11 cellular contexts compared by ENCODE assay signal in genomic region chr22:49999063-49999900, GRCh38. TPM values are rescaled to one million over a fixed set of nuclear protein-coding genes. Genes with fewer than 3 reads are reported as not detected.
DNase-seq lines count a peak whose midpoint lies in the region; ATAC-seq, FAIRE-seq and TF ChIP-seq lines count a peak whose summit lies in the region.
"Had no signal": no experiment of that assay in that cellular context is flagged by ENCODE, and none has a peak within 500 bp of the region (broad histone marks: within the 10 kb centered on the region; RNA-seq: fewer than 3 reads in every experiment).

No MANE protein-coding gene starts in this region.

- H3K27me3 Mint-ChIP-seq in activated CD4-positive, alpha-beta memory T cell treated with anti-CD3 and anti-CD28 coated beads for 36 hours: peaks cover 12% of the 10 kb centered on the region
- peaks cover 4 to 9% of the 10 kb centered on the region in 2 donors for H3K27me3 Mint-ChIP-seq in CD8-positive, alpha-beta memory T cell
- peaks cover 4% of the 10 kb centered on the region for H3K27me3 Mint-ChIP-seq in activated T-helper 1 cell treated with anti-CD3 and anti-CD28 coated beads, Interleukin-12 subunit alpha, Interleukin-12 subunit beta, Interleukin-2, Interleukin-4 antibody, amounts not matched to agents 30 ng/mL and 10 ng/mL and 1 ng/mL, durations not matched to agents 14 hours and 24 hours and 36 hours (ENCODE audit: insufficient read depth)

- ATAC-seq in pancreas (peak; percentile 25 to 69 (median 60)), HG02938 (IDR thresholded peaks at IDR 0.05; ENCODE audit: unreplicated experiment) (no peak), GM18868 (IDR thresholded peaks at IDR 0.05; ENCODE audit: unreplicated experiment) (no peak)

- H3K36me3 Mint-ChIP-seq in activated CD4-positive, alpha-beta memory T cell treated with anti-CD3 and anti-CD28 coated beads for 36 hours: no peaks in the 10 kb centered on the region
- H3K36me3 Mint-ChIP-seq in CD8-positive, alpha-beta memory T cell: no peaks in the 10 kb centered on the region
- no peaks in the 10 kb centered on the region for H3K36me3 Mint-ChIP-seq in activated T-helper 1 cell treated with anti-CD3 and anti-CD28 coated beads, Interleukin-12 subunit alpha, Interleukin-12 subunit beta, Interleukin-2, Interleukin-4 antibody, amounts not matched to agents 30 ng/mL and 10 ng/mL and 1 ng/mL, durations not matched to agents 14 hours and 24 hours and 36 hours (ENCODE audit: low read depth)

- H3K27me3 ChIP-seq in cardiac muscle cell (peaks cover 25% of the 10 kb centered on the region), pancreas (no peaks in the 10 kb centered on the region)
- H3K27me3 ChIP-seq in CD8-positive, alpha-beta memory T cell (ENCODE audit: insufficient read depth, low read length, poor library complexity, severe bottlenecking): no peaks in the 10 kb centered on the region

- H3K9me3 Mint-ChIP-seq in activated CD4-positive, alpha-beta memory T cell treated with anti-CD3 and anti-CD28 coated beads for 36 hours: no peaks in the 10 kb centered on the region
- no peaks in the 10 kb centered on the region for H3K9me3 Mint-ChIP-seq in CD8-positive, alpha-beta memory T cell
- H3K9me3 Mint-ChIP-seq in activated T-helper 1 cell treated with anti-CD3 and anti-CD28 coated beads, Interleukin-12 subunit alpha, Interleukin-12 subunit beta, Interleukin-2, Interleukin-4 antibody, amounts not matched to agents 30 ng/mL and 10 ng/mL and 1 ng/mL, durations not matched to agents 14 hours and 24 hours and 36 hours: no peaks in the 10 kb centered on the region

- POLR2A ChIA-PET in activated CD4-positive, alpha-beta memory T cell treated with anti-CD3 and anti-CD28 coated beads for 36 hours (lab: Charles Lee): no interaction called here
- POLR2A ChIA-PET in CD8-positive, alpha-beta memory T cell (lab: Charles Lee): no interaction called here

- no peak overlapping the region for H3K27ac ChIP-seq in cardiac muscle cell
- H3K27ac ChIP-seq in pancreas: no peak overlapping the region
- H3K27ac ChIP-seq in CD8-positive, alpha-beta memory T cell (ENCODE audit: low read depth, low read length): no peak overlapping the region

- H3K36me3 ChIP-seq in cardiac muscle cell (no peaks in the 10 kb centered on the region), pancreas (no peaks in the 10 kb centered on the region)
- no peaks in the 10 kb centered on the region for H3K36me3 ChIP-seq in CD8-positive, alpha-beta memory T cell (ENCODE audit: insufficient read depth, low read length)

- no peaks in the 10 kb centered on the region for H3K4me1 ChIP-seq in cardiac muscle cell (ENCODE audit: low read depth)
- no peaks in the 10 kb centered on the region for H3K4me1 ChIP-seq in pancreas
- no peaks in the 10 kb centered on the region for H3K4me1 ChIP-seq in CD8-positive, alpha-beta memory T cell (ENCODE audit: insufficient read depth, low read length)

- peaks cover 8% of the 10 kb centered on the region for H3K4me1 Mint-ChIP-seq in activated CD4-positive, alpha-beta memory T cell treated with anti-CD3 and anti-CD28 coated beads for 36 hours (ENCODE audit: low read depth)
- peaks cover 5 to 9% (median 7%) of the 10 kb centered on the region in 3 donors for H3K4me1 Mint-ChIP-seq in CD8-positive, alpha-beta memory T cell
- H3K4me1 Mint-ChIP-seq in activated T-helper 1 cell treated with anti-CD3 and anti-CD28 coated beads, Interleukin-12 subunit alpha, Interleukin-12 subunit beta, Interleukin-2, Interleukin-4 antibody, amounts not matched to agents 30 ng/mL and 10 ng/mL and 1 ng/mL, durations not matched to agents 14 hours and 24 hours and 36 hours (ENCODE audit: low read depth): peaks cover 9% of the 10 kb centered on the region

- H3K9me3 ChIP-seq in cardiac muscle cell (ENCODE audit: low read depth): no peaks in the 10 kb centered on the region
- H3K9me3 ChIP-seq in pancreas: no peaks in the 10 kb centered on the region
- no peaks in the 10 kb centered on the region for H3K9me3 ChIP-seq in CD8-positive, alpha-beta memory T cell (ENCODE audit: low read length)

- H3K4me3 ChIP-seq in cardiac muscle cell (peak overlapping the region; percentile 34), pancreas (peak overlapping the region in 1 of 4 donors; percentile 36)
- H3K4me3 ChIP-seq in CD8-positive, alpha-beta memory T cell (ENCODE audit: low read length): no peak overlapping the region

- TF ChIP-seq CTCF in cardiac muscle cell (IDR thresholded peaks at IDR 0.05; ENCODE audit: low read depth, low read length): no peak
- TF ChIP-seq CTCF in pancreas (IDR thresholded peaks at IDR 0.05): no peak

- no peak for FAIRE-seq in GM12891 (lab: Jason Lieb, UNC)
- no peak for FAIRE-seq in pancreas (lab: Jason Lieb, UNC)

- CTCF ChIA-PET in activated CD4-positive, alpha-beta memory T cell treated with anti-CD3 and anti-CD28 coated beads for 36 hours (lab: Charles Lee): no interaction called here
- CTCF ChIA-PET in CD8-positive, alpha-beta memory T cell (lab: Charles Lee): no interaction called here

- intact Hi-C loops in activated CD4-positive, alpha-beta memory T cell treated with anti-CD3 and anti-CD28 coated beads for 36 hours (cut with micrococcal nuclease): no loop called here
- intact Hi-C loops in pancreas (cut with DNase I): no loop called here
- intact Hi-C loops in activated T-helper 1 cell treated with anti-CD3 and anti-CD28 coated beads, Interleukin-12 subunit alpha, Interleukin-12 subunit beta, Interleukin-2, Interleukin-4 antibody, amounts not matched to agents 30 ng/mL and 10 ng/mL and 1 ng/mL, durations not matched to agents 14 hours and 24 hours and 36 hours (cut with micrococcal nuclease): no loop called here

- H3K4me3 Mint-ChIP-seq in activated CD4-positive, alpha-beta memory T cell treated with anti-CD3 and anti-CD28 coated beads for 36 hours: no peak overlapping the region
- no peak overlapping the region for H3K4me3 Mint-ChIP-seq in CD8-positive, alpha-beta memory T cell
- H3K4me3 Mint-ChIP-seq in activated T-helper 1 cell treated with anti-CD3 and anti-CD28 coated beads, Interleukin-12 subunit alpha, Interleukin-12 subunit beta, Interleukin-2, Interleukin-4 antibody, amounts not matched to agents 30 ng/mL and 10 ng/mL and 1 ng/mL, durations not matched to agents 14 hours and 24 hours and 36 hours: no peak overlapping the region

- H3K27ac Mint-ChIP-seq in activated CD4-positive, alpha-beta memory T cell treated with anti-CD3 and anti-CD28 coated beads for 36 hours: no peak overlapping the region
- no peak overlapping the region for H3K27ac Mint-ChIP-seq in CD8-positive, alpha-beta memory T cell
- no peak overlapping the region for H3K27ac Mint-ChIP-seq in activated T-helper 1 cell treated with anti-CD3 and anti-CD28 coated beads, Interleukin-12 subunit alpha, Interleukin-12 subunit beta, Interleukin-2, Interleukin-4 antibody, amounts not matched to agents 30 ng/mL and 10 ng/mL and 1 ng/mL, durations not matched to agents 14 hours and 24 hours and 36 hours

- WGBS in pancreas, 2 donors: 20 to 28% methylated on average over 34 to 54 of the region's 67 CpGs

- DNase-seq in GM12891 (ENCODE audit: insufficient read length, low spot score) (peak; percentile 43), cardiac muscle cell (ENCODE audit: low read depth in 1 of 2, low spot score in 1 of 2) (peak in 1 of 2 donors; percentile 75), pancreas (peak in 4 of 6 donors; percentile 15 to 80 (median 61))
- peak; percentile 31 for DNase-seq in activated CD4-positive, alpha-beta memory T cell treated with anti-CD3 and anti-CD28 coated beads for 36 hours
- no peak for DNase-seq in CD8-positive, alpha-beta memory T cell
- DNase-seq in activated T-helper 1 cell treated with anti-CD3 and anti-CD28 coated beads, Interleukin-12 subunit alpha, Interleukin-12 subunit beta, Interleukin-2, Interleukin-4 antibody, amounts not matched to agents 30 ng/mL and 10 ng/mL and 1 ng/mL, durations not matched to agents 14 hours and 24 hours and 36 hours (ENCODE audit: low spot score): no peak
- DNase-seq: MV-4-11 had no signal

- TF ChIP-seq POLR2A in GM12891 (IDR thresholded peaks at IDR 0.05; ENCODE audit: low read depth, low read length): no peak

TF ChIP-seq in GM12891, 5 proteins besides CTCF, POLR2A, EP300 and RAD21 (continues in another document):
- no peak for TF ChIP-seq TAF1 (IDR thresholded peaks at IDR 0.05; ENCODE audit: low read depth, low read length)
- no peak for TF ChIP-seq SPI1 (IDR thresholded peaks at IDR 0.05; ENCODE audit: low read depth, low read length)
- no peak for TF ChIP-seq POLR2AphosphoS5 (IDR thresholded peaks at IDR 0.05; ENCODE audit: low read depth, low read length)

RNA-seq across cellular contexts. Expression of gene IL17REL, which starts 13.3 kb away (rescaled TPM):
- 0.05 TPM for polyA plus RNA-seq in GM12891 (2012; ENCODE audit: low read depth, missing spikeins)
- total RNA-seq in activated CD4-positive, alpha-beta memory T cell treated with anti-CD3 and anti-CD28 coated beads for 36 hours: 1 to 10 TPM in 1 of 2 experiments, under 1 TPM in 1; 0.73 to 1.1 TPM
- total RNA-seq in cardiac muscle cell: 1.8 TPM in 1 of 2 replicates, not detected in the other
- not detected in 2 replicates for polyA plus RNA-seq in cardiac muscle cell
- not detected for total RNA-seq in pancreas
- not detected for polyA plus RNA-seq in pancreas
- total RNA-seq in CD8-positive, alpha-beta memory T cell: under 1 TPM; 0.20 to 0.29 TPM
- not detected for polyA plus RNA-seq in CD8-positive, alpha-beta memory T cell
- total RNA-seq in activated T-helper 1 cell treated with anti-CD3 and anti-CD28 coated beads, Interleukin-12 subunit alpha, Interleukin-12 subunit beta, Interleukin-2, Interleukin-4 antibody, amounts not matched to agents 30 ng/mL and 10 ng/mL and 1 ng/mL, durations not matched to agents 14 hours and 24 hours and 36 hours: 0.05 TPM in 1 of 2 replicates, not detected in the other
- total RNA-seq: lower leg skin; T-helper 2 cell treated with Interferon-gamma antibody and Interleukin-4, amounts not matched to agents 100 ng/mL and 5 ng/mL, for 36 hours had no signal

RNA-seq across cellular contexts. Expression of gene PIM3, which starts 38.7 kb away (rescaled TPM):
- polyA plus RNA-seq in GM12891 (2012; ENCODE audit: low read depth, missing spikeins): 34.2 TPM
- total RNA-seq in activated CD4-positive, alpha-beta memory T cell treated with anti-CD3 and anti-CD28 coated beads for 36 hours: 100 to 1,000 TPM; 222 to 231 TPM
- total RNA-seq in cardiac muscle cell (37.4 and 62.2 TPM in 2 replicates), pancreas (10 to 100 TPM; 25.8 to 90.1 (median 33.1) TPM)
- polyA plus RNA-seq in cardiac muscle cell (46.1 and 74.4 TPM in 2 replicates), pancreas (10 to 100 TPM; 55.3 to 82.7 TPM)
- 100 to 1,000 TPM; 202 to 227 TPM for total RNA-seq in CD8-positive, alpha-beta memory T cell
- polyA plus RNA-seq in CD8-positive, alpha-beta memory T cell: 39.3 TPM
- total RNA-seq in activated T-helper 1 cell treated with anti-CD3 and anti-CD28 coated beads, Interleukin-12 subunit alpha, Interleukin-12 subunit beta, Interleukin-2, Interleukin-4 antibody, amounts not matched to agents 30 ng/mL and 10 ng/mL and 1 ng/mL, durations not matched to agents 14 hours and 24 hours and 36 hours: 290 and 291 TPM in 2 replicates

RNA-seq across cellular contexts. Expression of gene TTLL8, which starts 58.8 kb away (rescaled TPM):
- polyA plus RNA-seq in GM12891 (2012; ENCODE audit: low read depth, missing spikeins): 0.04 TPM
- not detected for total RNA-seq in activated CD4-positive, alpha-beta memory T cell treated with anti-CD3 and anti-CD28 coated beads for 36 hours
- total RNA-seq in cardiac muscle cell (not detected in 2 replicates), pancreas (not detected)
- polyA plus RNA-seq in cardiac muscle cell (not detected in 2 replicates), pancreas (not detected)
- total RNA-seq in CD8-positive, alpha-beta memory T cell: not detected
- not detected for polyA plus RNA-seq in CD8-positive, alpha-beta memory T cell
- total RNA-seq in activated T-helper 1 cell treated with anti-CD3 and anti-CD28 coated beads, Interleukin-12 subunit alpha, Interleukin-12 subunit beta, Interleukin-2, Interleukin-4 antibody, amounts not matched to agents 30 ng/mL and 10 ng/mL and 1 ng/mL, durations not matched to agents 14 hours and 24 hours and 36 hours: not detected in 2 replicates
- total RNA-seq: lower leg skin; T-helper 2 cell treated with Interferon-gamma antibody and Interleukin-4, amounts not matched to agents 100 ng/mL and 5 ng/mL, for 36 hours had no signal

Comparison
In these comparisons a context has a peak if more than half of its experiments do, and no peak if none do; other contexts are left out.
1. DNase-seq: peak in GM12891 (single experiment), activated CD4-positive, alpha-beta memory T cell treated with anti-CD3 and anti-CD28 coated beads for 36 hours (single experiment) and pancreas (4 of 6); none in CD8-positive, alpha-beta memory T cell (0 of 5) and activated T-helper 1 cell treated with anti-CD3 and anti-CD28 coated beads, Interleukin-12 subunit alpha, Interleukin-12 subunit beta, Interleukin-2, Interleukin-4 antibody, amounts not matched to agents 30 ng/mL and 10 ng/mL and 1 ng/mL, durations not matched to agents 14 hours and 24 hours and 36 hours (single experiment).
2. ATAC-seq: peak in pancreas (4 of 4); none in HG02938 (single experiment) and GM18868 (single experiment).